Comparison of ENCODE assay signal across 8 cellular contexts in the genomic region with DNA sequence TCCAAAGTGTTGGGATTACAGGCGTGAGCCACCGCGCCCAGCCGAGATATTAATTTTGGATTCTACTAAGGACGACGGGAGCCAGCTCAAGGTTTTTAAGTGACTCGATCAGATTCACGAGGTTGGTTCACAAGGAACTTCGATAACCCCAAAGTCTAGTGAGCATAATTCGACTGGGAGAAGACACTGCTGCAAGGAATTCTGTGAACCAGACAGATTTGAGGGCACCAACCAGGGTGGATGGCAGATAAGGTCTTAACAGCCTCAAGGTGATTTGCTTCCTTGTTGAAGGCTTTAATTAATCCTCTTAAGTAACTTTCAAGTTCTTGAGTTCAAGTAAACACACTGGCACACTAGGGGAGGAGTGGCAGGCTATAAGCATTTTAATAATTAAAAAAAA. TPM values are rescaled to one million over a fixed set of nuclear protein-coding genes. Genes with fewer than 3 reads are reported as not detected.
DNase-seq lines count a peak whose midpoint lies in the region; ATAC-seq, FAIRE-seq and TF ChIP-seq lines count a peak whose summit lies in the region.

No MANE protein-coding gene starts in this region.

- H4K5ac ChIP-seq in mesendoderm (ENCODE audit: low read length): no peak overlapping the region

- H2BK15ac ChIP-seq in mesendoderm (replicated peaks; ENCODE audit: low read depth): no peak overlapping the region

- no peak for FAIRE-seq in bronchial epithelial cell (lab: Jason Lieb, UNC)

- peaks cover 7% of the 10 kb centered on the region for H3K79me1 ChIP-seq in mesendoderm (ENCODE audit: low read length)

- H3K23ac ChIP-seq in mesendoderm (ENCODE audit: low read length): no peak overlapping the region

- H4K8ac ChIP-seq in mesendoderm (ENCODE audit: low read depth, low read length): no peak overlapping the region

- no peak overlapping the region for H3K18ac ChIP-seq in mesendoderm (ENCODE audit: low read length)

- H3K27me3 ChIP-seq in BLaER1: no peaks in the 10 kb centered on the region
- no peaks in the 10 kb centered on the region for H3K27me3 ChIP-seq in bronchial epithelial cell (ENCODE audit: control insufficient read depth, insufficient read depth, low read length)
- no peaks in the 10 kb centered on the region for H3K27me3 ChIP-seq in mesendoderm (ENCODE audit: insufficient read depth, low read length, poor library complexity)

- DNase-seq in LNCaP clone FGC (ENCODE audit: low read depth) (no peak), bronchial epithelial cell (ENCODE audit: low read depth) (peak; percentile 15), mesendoderm (peak; percentile 60), Kasumi-1 (lab: John Stamatoyannopoulos, UW) (no peak), GM19238 (ENCODE audit: insufficient read length, low spot score) (no peak)

- H3K56ac ChIP-seq in mesendoderm (ENCODE audit: low read length): peak overlapping the region; percentile 91

- H3K27ac ChIP-seq in BLaER1 (peak overlapping the region; percentile 95), mesendoderm (ENCODE audit: low read depth, low read length) (peak overlapping the region; percentile 99)

- peak overlapping the region; percentile 24 for H3K4ac ChIP-seq in mesendoderm (ENCODE audit: low read depth, low read length)

- peaks cover 23% of the 10 kb centered on the region for H4K20me1 ChIP-seq in BLaER1

- no CpG with 5 or more reads among the region's 10 CpGs for WGBS in mesendoderm (ENCODE audit: extremely low coverage, insufficient coverage, low lambda C conversion rate)

- no peak overlapping the region for H2BK5ac ChIP-seq in mesendoderm (ENCODE audit: low read length)

- H3K4me1 ChIP-seq in BLaER1: peaks cover 31% of the 10 kb centered on the region
- no peaks in the 10 kb centered on the region for H3K4me1 ChIP-seq in mesendoderm (ENCODE audit: control insufficient read depth, low read depth, low read length)

- peak overlapping the region; percentile 92 for H3K9ac ChIP-seq in BLaER1
- peak overlapping the region; percentile 90 for H3K9ac ChIP-seq in mesendoderm (ENCODE audit: low read length)

- H3K9me3 ChIP-seq in BLaER1: no peaks in the 10 kb centered on the region

- H3K4me2 ChIP-seq in BLaER1 (peak overlapping the region; percentile 89), mesendoderm (ENCODE audit: low read length) (no peak overlapping the region)

- H3K79me2 ChIP-seq in mesendoderm (ENCODE audit: control insufficient read depth, insufficient read depth, low read length): peaks cover 17% of the 10 kb centered on the region

- ATAC-seq in GM21619 (IDR thresholded peaks at IDR 0.05; ENCODE audit: unreplicated experiment): no peak
- ATAC-seq in HG03521 (IDR thresholded peaks at IDR 0.05; ENCODE audit: unreplicated experiment): no peak

- no peak overlapping the region for H2AK5ac ChIP-seq in mesendoderm (ENCODE audit: low read length)

- TF ChIP-seq CTCF in LNCaP clone FGC (IDR thresholded peaks at IDR 0.05; ENCODE audit: control insufficient read depth, extremely low read depth, insufficient read depth) (no peak), bronchial epithelial cell (IDR thresholded peaks at IDR 0.05; ENCODE audit: insufficient read depth, low read length, severe bottlenecking) (no peak)

- H3K36me3 ChIP-seq in BLaER1 (0 out of 2 replicates have a peak, but pooled peaks cover 4% of the 10 kb centered on the region), bronchial epithelial cell (ENCODE audit: control insufficient read depth, insufficient read depth, low read length) (no peaks in the 10 kb centered on the region), mesendoderm (ENCODE audit: control insufficient read depth, insufficient read depth, low read length) (no peaks in the 10 kb centered on the region)

- H3K4me3 ChIP-seq in BLaER1 (peak overlapping the region; percentile 81), LNCaP clone FGC (ENCODE audit: low read depth, low read length) (peak overlapping the region; percentile 89), bronchial epithelial cell (ENCODE audit: low read depth, low read length) (peak overlapping the region; percentile 82), mesendoderm (ENCODE audit: low read length) (no peak overlapping the region)

- peak overlapping the region; percentile 32 for H2BK120ac ChIP-seq in mesendoderm (ENCODE audit: low read depth, low read length)

RNA-seq across cellular contexts. Expression of a gene that starts 1.1 kb away (rescaled TPM):
- 57.6 and 72.7 TPM in 2 replicates for total RNA-seq in bronchial epithelial cell
- 26.2 TPM for polyA plus RNA-seq in mesendoderm (2013, experiment 1 of 2)
- polyA plus RNA-seq in mesendoderm (2013, experiment 2 of 2): 26.3 TPM

Comparison
In these comparisons a context has a peak if more than half of its experiments do, and no peak if none do; other contexts are left out.
1. DNase-seq: peak in bronchial epithelial cell (single experiment) and mesendoderm (single experiment); none in LNCaP clone FGC (single experiment), Kasumi-1 (0 of 2) and GM19238 (single experiment).